In the genomic region with DNA sequence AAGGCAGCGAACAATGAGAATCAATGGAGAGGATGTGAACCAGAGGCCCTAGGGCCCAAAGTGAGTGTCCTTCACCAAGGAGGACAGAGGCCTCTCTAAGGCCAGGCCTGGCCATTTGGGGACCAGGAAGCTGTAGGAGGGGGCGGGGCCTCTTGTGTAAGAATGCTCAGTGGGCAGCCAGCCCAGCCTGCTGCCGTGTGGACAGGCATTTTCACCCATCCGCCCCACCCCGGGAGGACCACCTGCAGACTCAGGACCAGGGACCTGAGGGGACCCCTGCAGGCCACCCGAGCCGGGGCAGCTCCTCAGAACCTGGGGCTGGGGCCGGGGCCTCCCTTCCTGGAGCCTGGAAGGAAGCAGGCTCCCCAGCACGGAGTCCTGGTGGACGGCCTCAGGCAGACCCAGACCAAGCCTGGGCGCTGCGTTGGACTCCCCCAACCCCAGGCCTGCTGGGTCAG, we compare ENCODE assay signal across 8 cellular contexts. TPM values are rescaled to one million over a fixed set of nuclear protein-coding genes. Genes with fewer than 3 reads are reported as not detected.
A peak's percentile ranks its signal among the peaks of the same experiment; 100 is the strongest.
DNase-seq lines count a peak whose midpoint lies in the region; ATAC-seq, FAIRE-seq and TF ChIP-seq lines count a peak whose summit lies in the region.

No MANE protein-coding gene starts in this region.

- in situ Hi-C loops in K562 (cut with MboI): no loop called here

- CTCF ChIA-PET in activated CD8-positive, alpha-beta T cell treated with anti-CD3 and anti-CD28 coated beads, Interleukin-2, amount 10 ng/mL, durations not matched to agents 7 days and 5 days (lab: Charles Lee): no interaction called here
- CTCF ChIA-PET in activated CD8-positive, alpha-beta T cell treated with anti-CD3 and anti-CD28 coated beads for 36 hours (lab: Charles Lee): interaction anchor here (1.2 kb wide), 1 partner anchor 35 kb away, joined by 3 read pairs; no protein-coding TSS in a partner anchor
- CTCF ChIA-PET in K562 (lab: Yijun Ruan, JAX; ENCODE audit: low intra/inter-chr PET ratio): no interaction called here

- H3K27me3 ChIP-seq in K562 (ENCODE audit: control insufficient read depth in 2 of 2, insufficient read depth in 2 of 2, low read length in 2 of 2) (no peaks in the 10 kb centered on the region), tibial nerve (peaks cover 0 to 12% of the 10 kb centered on the region in 2 donors)

- H2AFZ ChIP-seq in K562 (ENCODE audit: low read depth, low read length): no peak overlapping the region

- H3K27me3 Mint-ChIP-seq in activated CD8-positive, alpha-beta T cell treated with anti-CD3 and anti-CD28 coated beads, Interleukin-2, amount 10 ng/mL, durations not matched to agents 7 days and 5 days (ENCODE audit: low read depth): no peaks in the 10 kb centered on the region
- H3K27me3 Mint-ChIP-seq in activated CD8-positive, alpha-beta T cell treated with anti-CD3 and anti-CD28 coated beads for 36 hours: peaks cover 1% of the 10 kb centered on the region

- TF ChIP-seq CTCF in activated CD8-positive, alpha-beta T cell treated with anti-CD3 and anti-CD28 coated beads for 36 hours (IDR thresholded peaks at IDR 0.05): no peak
- TF ChIP-seq CTCF in K562 (IDR thresholded peaks at IDR 0.05 in 2 of 3, conservative IDR thresholded peaks at IDR 0.05 in 1 of 3; ENCODE audit: insufficient read depth in 2 of 3, low read depth in 1 of 3, low read length in 3 of 3) (no peak), tibial nerve (IDR thresholded peaks at IDR 0.05) (no peak)

- H3K27ac ChIP-seq in K562 (ENCODE audit: extremely low read depth, low read depth, low read length): no peak overlapping the region
- H3K27ac ChIP-seq in tibial nerve: peak overlapping the region in 1 of 4 donors; percentile 4

- H3K4me3 ChIP-seq in K562 (no peak overlapping the region), tibial nerve (no peak overlapping the region)

- no peak for TF ChIP-seq POLR2A in K562 (conservative IDR thresholded peaks at IDR 0.05)
- no peak for TF ChIP-seq POLR2A in tibial nerve (IDR thresholded peaks at IDR 0.05)

- no peak for TF ChIP-seq RAD21 in K562 (CRISPR knock-in tag; conservative IDR thresholded peaks at IDR 0.05 in 1 of 2, IDR thresholded peaks at IDR 0.05 in 1 of 2)

- DNase-seq in activated CD8-positive, alpha-beta T cell treated with anti-CD3 and anti-CD28 coated beads, Interleukin-2, amount 10 ng/mL, durations not matched to agents 7 days and 5 days: no peak
- DNase-seq in activated CD8-positive, alpha-beta T cell treated with anti-CD3 and anti-CD28 coated beads for 36 hours: no peak
- peak in 1 of 4 experiments; percentile 36 for DNase-seq in K562 (ENCODE audit: extremely low read depth in 1 of 4, low spot score in 3 of 4)
- DNase-seq in left kidney (ENCODE audit: low read depth, low spot score): peak; percentile 57
- peak; percentile 62 to 70 for DNase-seq in tibial nerve (ENCODE audit: low spot score in 2 of 2)
- no peak for DNase-seq in stimulated activated CD4-positive, alpha-beta T cell treated with anti-CD3 and anti-CD28 coated beads, Interleukin-2, amount 100 ng/mL, for 48 hours
- no peak for DNase-seq in HK-2 (ENCODE audit: unreplicated experiment)
- no peak for DNase-seq in NCI-H446 treated with DMSO at 0.1 percent for 48 hours (lab: John Stamatoyannopoulos, UW)

- no peak for ATAC-seq in activated CD8-positive, alpha-beta T cell treated with anti-CD3 and anti-CD28 coated beads, Interleukin-2, amount 10 ng/mL, durations not matched to agents 7 days and 5 days
- no peak for ATAC-seq in activated CD8-positive, alpha-beta T cell treated with anti-CD3 and anti-CD28 coated beads for 36 hours
- 0 out of 3 replicates have a peak, but pooled peaks have one; percentile 14 for ATAC-seq in K562

- BruUV-seq in K562 (replicated peaks; lab: Mats Ljungman, UMichigan): no TSS peak

- TF ChIP-seq EP300 in K562 (IDR thresholded peaks at IDR 0.05; ENCODE audit: low read length): no peak
- no peak for TF ChIP-seq EP300 in tibial nerve (IDR thresholded peaks at IDR 0.05)

- H3K9me3 Mint-ChIP-seq in activated CD8-positive, alpha-beta T cell treated with anti-CD3 and anti-CD28 coated beads, Interleukin-2, amount 10 ng/mL, durations not matched to agents 7 days and 5 days (ENCODE audit: insufficient read depth): no peaks in the 10 kb centered on the region
- H3K9me3 Mint-ChIP-seq in activated CD8-positive, alpha-beta T cell treated with anti-CD3 and anti-CD28 coated beads for 36 hours: no peaks in the 10 kb centered on the region

- POLR2A ChIA-PET in activated CD8-positive, alpha-beta T cell treated with anti-CD3 and anti-CD28 coated beads, Interleukin-2, amount 10 ng/mL, durations not matched to agents 7 days and 5 days (lab: Charles Lee): no interaction called here
- POLR2A ChIA-PET in activated CD8-positive, alpha-beta T cell treated with anti-CD3 and anti-CD28 coated beads for 36 hours (lab: Charles Lee): no interaction called here
- POLR2A ChIA-PET in K562 (lab: Yijun Ruan, JAX): interaction anchor here (1.1 to 1.6 kb wide), 2 partner anchors 9 to 13 kb away, joined by 4 to 7 read pairs; a partner anchor contains a TSS

- peaks cover 34% of the 10 kb centered on the region for H3K4me1 Mint-ChIP-seq in activated CD8-positive, alpha-beta T cell treated with anti-CD3 and anti-CD28 coated beads, Interleukin-2, amount 10 ng/mL, durations not matched to agents 7 days and 5 days (ENCODE audit: low read depth)
- H3K4me1 Mint-ChIP-seq in activated CD8-positive, alpha-beta T cell treated with anti-CD3 and anti-CD28 coated beads for 36 hours (ENCODE audit: low read depth): peaks cover 21% of the 10 kb centered on the region

- H3K9me1 ChIP-seq in K562 (ENCODE audit: control insufficient read depth, insufficient read depth, low read length): no peaks in the 10 kb centered on the region

- H3K36me3 Mint-ChIP-seq in activated CD8-positive, alpha-beta T cell treated with anti-CD3 and anti-CD28 coated beads, Interleukin-2, amount 10 ng/mL, durations not matched to agents 7 days and 5 days (ENCODE audit: low read depth): peaks cover 8% of the 10 kb centered on the region
- H3K36me3 Mint-ChIP-seq in activated CD8-positive, alpha-beta T cell treated with anti-CD3 and anti-CD28 coated beads for 36 hours (ENCODE audit: low read depth): peaks cover 5% of the 10 kb centered on the region

- intact Hi-C loops in activated CD8-positive, alpha-beta T cell treated with anti-CD3 and anti-CD28 coated beads for 36 hours (cut with micrococcal nuclease): no loop called here
- intact Hi-C loops in K562 (cut with micrococcal nuclease): no loop called here

- 76% methylated on average over 6 of the region's 12 CpGs for WGBS in K562 (ENCODE audit: insufficient coverage, low coverage, missing lambda C conversion rate)
- 55 to 58% methylated on average over 2 to 8 of the region's 12 CpGs for WGBS in tibial nerve, 2 donors

- H3K9ac ChIP-seq in K562 (ENCODE audit: insufficient read depth in 1 of 2, low read depth in 2 of 2, low read length in 2 of 2): no peak overlapping the region

- peak overlapping the region; percentile 52 for H3K27ac Mint-ChIP-seq in activated CD8-positive, alpha-beta T cell treated with anti-CD3 and anti-CD28 coated beads, Interleukin-2, amount 10 ng/mL, durations not matched to agents 7 days and 5 days
- H3K27ac Mint-ChIP-seq in activated CD8-positive, alpha-beta T cell treated with anti-CD3 and anti-CD28 coated beads for 36 hours: no peak overlapping the region

- FAIRE-seq in K562 (lab: Jason Lieb, UNC): no peak

- H3K4me2 ChIP-seq in K562 (ENCODE audit: insufficient read depth, low read length): no peak overlapping the region

- H3K4me1 ChIP-seq in K562 (replicated peaks in 1 of 2; ENCODE audit: control insufficient read depth in 2 of 2, insufficient read depth in 2 of 2, low read length in 2 of 2): peaks cover 8 to 77% of the 10 kb centered on the region in 2 experiments
- H3K4me1 ChIP-seq in tibial nerve: peaks cover 0 to 40% (median 17%) of the 10 kb centered on the region in 4 donors

- peaks cover 27% of the 10 kb centered on the region for H3K79me2 ChIP-seq in K562 (ENCODE audit: control insufficient read depth, insufficient read depth, low read length)

- peaks cover 10% of the 10 kb centered on the region; the same call in 1 of the 3 replicates for H3K36me3 ChIP-seq in K562 (ENCODE audit: control insufficient read depth, insufficient read depth, low read length)
- no peaks in the 10 kb centered on the region for H3K36me3 ChIP-seq in tibial nerve

- H3K4me3 Mint-ChIP-seq in activated CD8-positive, alpha-beta T cell treated with anti-CD3 and anti-CD28 coated beads, Interleukin-2, amount 10 ng/mL, durations not matched to agents 7 days and 5 days: no peak overlapping the region
- H3K4me3 Mint-ChIP-seq in activated CD8-positive, alpha-beta T cell treated with anti-CD3 and anti-CD28 coated beads for 36 hours: no peak overlapping the region

- no peaks in the 10 kb centered on the region for H3K9me3 ChIP-seq in K562 (replicated peaks; ENCODE audit: control insufficient read depth, insufficient read depth, low read depth, low read length)
- no peaks in the 10 kb centered on the region for H3K9me3 ChIP-seq in tibial nerve

- peaks cover 2% of the 10 kb centered on the region; the same call in 1 of the 2 replicates for H4K20me1 ChIP-seq in K562 (replicated peaks; ENCODE audit: control insufficient read depth, insufficient read depth, low read length)

RNA-seq across cellular contexts. Expression of a gene that starts 1.7 kb away (rescaled TPM):
- total RNA-seq in activated CD8-positive, alpha-beta T cell treated with anti-CD3 and anti-CD28 coated beads, Interleukin-2, amount 10 ng/mL, durations not matched to agents 7 days and 5 days: 100 to 1,000 TPM; 115 to 129 TPM
- total RNA-seq in activated CD8-positive, alpha-beta T cell treated with anti-CD3 and anti-CD28 coated beads for 36 hours: 100 to 1,000 TPM; 110 to 114 TPM
- total RNA-seq in K562 (2011; cell fraction: chromatin; rRNA removed; ENCODE audit: low replicate concordance): 44.8 and 168 TPM in 2 replicates
- 130 and 141 TPM in 2 replicates for total RNA-seq in K562 (2011; cell fraction: nucleolus; rRNA removed)
- 69.2 and 70.6 TPM in 2 replicates for total RNA-seq in K562 (2011; cell fraction: nucleoplasm; rRNA removed)
- total RNA-seq in K562 (2014; rRNA removed) (41.2 and 49.8 TPM in 2 replicates), K562 (2014; rRNA removed; fragmentation: Illumina TruSeq; extraction: Trizol) (1.4 and 2.8 TPM in 2 replicates), K562 (2015; rRNA removed; fragmentation: Illumina TruSeq; extraction: Trizol) (14.0 and 14.7 TPM in 2 replicates), K562 (2021) (55.3 and 59.3 TPM in 2 replicates), tibial nerve (10 to 100 TPM; 22.4 to 71.4 (median 27.1) TPM)
- polyA plus RNA-seq in K562 (2011; rRNA removed) (24.3 and 35.9 TPM in 2 replicates), K562 (2014; fragmentation: Illumina TruSeq; extraction: Trizol) (7.7 and 20.3 TPM in 2 replicates), K562 (2014; fragmentation: Nextera tagmentation; extraction: Ambion mirVana) (under 1 TPM; 0.08 to 0.59 TPM), K562 (2014; rRNA removed) (62.0 and 62.9 TPM in 2 replicates)
- 27.7 and 49.1 TPM in 2 replicates for polyA plus RNA-seq in K562 (2011; cell fraction: cytosol; rRNA removed)
- polyA plus RNA-seq in K562 (2011; cell fraction: nucleus; rRNA removed): 268 and 323 TPM in 2 replicates
- 38.7 and 63.6 TPM in 2 replicates for polyA plus RNA-seq in K562 (2012)
- 4.1 and 8.2 TPM in 2 replicates for polyA minus RNA-seq in K562 (2011; rRNA and poly(A)+ RNA removed)
- polyA minus RNA-seq in K562 (2011; cell fraction: cytosol; rRNA and poly(A)+ RNA removed): 15.3 and 18.4 TPM in 2 replicates
- 21.8 and 25.8 TPM in 2 replicates for polyA minus RNA-seq in K562 (2011; cell fraction: nucleus; rRNA and poly(A)+ RNA removed)

RNA-seq across cellular contexts. Expression of a gene that starts 13.5 kb away (rescaled TPM):
- total RNA-seq in activated CD8-positive, alpha-beta T cell treated with anti-CD3 and anti-CD28 coated beads, Interleukin-2, amount 10 ng/mL, durations not matched to agents 7 days and 5 days: under 1 TPM in 1 of 2 experiments, not detected in 1; 0.10 TPM
- total RNA-seq in activated CD8-positive, alpha-beta T cell treated with anti-CD3 and anti-CD28 coated beads for 36 hours: 1 to 10 TPM; 3.3 to 3.9 TPM
- total RNA-seq in K562 (2011; cell fraction: chromatin; rRNA removed; ENCODE audit: low replicate concordance): 2.9 and 7.9 TPM in 2 replicates
- 4.5 and 5.7 TPM in 2 replicates for total RNA-seq in K562 (2011; cell fraction: nucleolus; rRNA removed)
- total RNA-seq in K562 (2011; cell fraction: nucleoplasm; rRNA removed): 4.0 and 4.1 TPM in 2 replicates
- total RNA-seq in K562 (2014; rRNA removed) (0.61 and 1.0 TPM in 2 replicates), K562 (2014; rRNA removed; fragmentation: Illumina TruSeq; extraction: Trizol) (0.06 and 0.07 TPM in 2 replicates), K562 (2015; rRNA removed; fragmentation: Illumina TruSeq; extraction: Trizol) (0.15 and 0.29 TPM in 2 replicates), K562 (2021) (3.0 and 3.9 TPM in 2 replicates), tibial nerve (under 1 TPM in 1 of 4 donors, not detected in 3; 0.30 TPM)
- polyA plus RNA-seq in K562 (2011; rRNA removed) (1.1 and 1.7 TPM in 2 replicates), K562 (2014; fragmentation: Illumina TruSeq; extraction: Trizol) (0.22 and 0.72 TPM in 2 replicates), K562 (2014; fragmentation: Nextera tagmentation; extraction: Ambion mirVana) (under 1 TPM in 1 of 2 experiments, not detected in 1; 0.01 TPM), K562 (2014; rRNA removed) (1.7 and 1.9 TPM in 2 replicates)
- 2.4 and 3.0 TPM in 2 replicates for polyA plus RNA-seq in K562 (2011; cell fraction: cytosol; rRNA removed)
- 7.8 and 9.9 TPM in 2 replicates for polyA plus RNA-seq in K562 (2011; cell fraction: nucleus; rRNA removed)
- 2.1 and 7.6 TPM in 2 replicates for polyA plus RNA-seq in K562 (2012)
- polyA minus RNA-seq in K562 (2011; rRNA and poly(A)+ RNA removed): 0.24 and 0.60 TPM in 2 replicates
- 1.1 and 2.9 TPM in 2 replicates for polyA minus RNA-seq in K562 (2011; cell fraction: cytosol; rRNA and poly(A)+ RNA removed)
- polyA minus RNA-seq in K562 (2011; cell fraction: nucleus; rRNA and poly(A)+ RNA removed): 1.2 and 1.7 TPM in 2 replicates

RNA-seq across cellular contexts. Expression of a gene that starts 16.8 kb away (rescaled TPM):
- total RNA-seq in activated CD8-positive, alpha-beta T cell treated with anti-CD3 and anti-CD28 coated beads, Interleukin-2, amount 10 ng/mL, durations not matched to agents 7 days and 5 days: 10 to 100 TPM; 23.6 to 24.4 TPM
- total RNA-seq in activated CD8-positive, alpha-beta T cell treated with anti-CD3 and anti-CD28 coated beads for 36 hours: 10 to 100 TPM; 24.0 to 25.5 TPM
- 12.6 and 38.1 TPM in 2 replicates for total RNA-seq in K562 (2011; cell fraction: chromatin; rRNA removed; ENCODE audit: low replicate concordance)
- total RNA-seq in K562 (2011; cell fraction: nucleolus; rRNA removed): 37.1 and 42.4 TPM in 2 replicates
- 17.2 and 22.2 TPM in 2 replicates for total RNA-seq in K562 (2011; cell fraction: nucleoplasm; rRNA removed)
- total RNA-seq in K562 (2014; rRNA removed) (23.5 and 30.4 TPM in 2 replicates), K562 (2014; rRNA removed; fragmentation: Illumina TruSeq; extraction: Trizol) (0.93 and 1.8 TPM in 2 replicates), K562 (2015; rRNA removed; fragmentation: Illumina TruSeq; extraction: Trizol) (8.3 and 9.2 TPM in 2 replicates), K562 (2021) (22.6 and 24.4 TPM in 2 replicates), tibial nerve (10 to 100 TPM; 36.1 to 66.6 (median 44.8) TPM)
- polyA plus RNA-seq in K562 (2011; rRNA removed) (9.7 and 14.9 TPM in 2 replicates), K562 (2014; fragmentation: Illumina TruSeq; extraction: Trizol) (2.2 and 11.6 TPM in 2 replicates), K562 (2014; fragmentation: Nextera tagmentation; extraction: Ambion mirVana) (under 1 TPM; 0.37 to 0.84 TPM), K562 (2014; rRNA removed) (24.3 and 24.9 TPM in 2 replicates)
- 19.8 and 41.1 TPM in 2 replicates for polyA plus RNA-seq in K562 (2011; cell fraction: cytosol; rRNA removed)
- polyA plus RNA-seq in K562 (2011; cell fraction: nucleus; rRNA removed): 43.7 and 74.3 TPM in 2 replicates
- polyA plus RNA-seq in K562 (2012): 15.4 and 21.7 TPM in 2 replicates
- polyA minus RNA-seq in K562 (2011; rRNA and poly(A)+ RNA removed): 3.3 and 5.5 TPM in 2 replicates
- polyA minus RNA-seq in K562 (2011; cell fraction: cytosol; rRNA and poly(A)+ RNA removed): 8.8 and 11.2 TPM in 2 replicates
- 7.8 TPM in 2 replicates for polyA minus RNA-seq in K562 (2011; cell fraction: nucleus; rRNA and poly(A)+ RNA removed)

Comparison
In these comparisons a context has a peak if more than half of its experiments do, and no peak if none do; other contexts are left out.
1. DNase-seq: peak in left kidney (single experiment) and tibial nerve (2 of 2); none in activated CD8-positive, alpha-beta T cell treated with anti-CD3 and anti-CD28 coated beads, Interleukin-2, amount 10 ng/mL, durations not matched to agents 7 days and 5 days (single experiment), activated CD8-positive, alpha-beta T cell treated with anti-CD3 and anti-CD28 coated beads for 36 hours (single experiment), stimulated activated CD4-positive, alpha-beta T cell treated with anti-CD3 and anti-CD28 coated beads, Interleukin-2, amount 100 ng/mL, for 48 hours (0 of 2), HK-2 (single experiment) and NCI-H446 treated with DMSO at 0.1 percent for 48 hours (single experiment).